In the genomic region with DNA sequence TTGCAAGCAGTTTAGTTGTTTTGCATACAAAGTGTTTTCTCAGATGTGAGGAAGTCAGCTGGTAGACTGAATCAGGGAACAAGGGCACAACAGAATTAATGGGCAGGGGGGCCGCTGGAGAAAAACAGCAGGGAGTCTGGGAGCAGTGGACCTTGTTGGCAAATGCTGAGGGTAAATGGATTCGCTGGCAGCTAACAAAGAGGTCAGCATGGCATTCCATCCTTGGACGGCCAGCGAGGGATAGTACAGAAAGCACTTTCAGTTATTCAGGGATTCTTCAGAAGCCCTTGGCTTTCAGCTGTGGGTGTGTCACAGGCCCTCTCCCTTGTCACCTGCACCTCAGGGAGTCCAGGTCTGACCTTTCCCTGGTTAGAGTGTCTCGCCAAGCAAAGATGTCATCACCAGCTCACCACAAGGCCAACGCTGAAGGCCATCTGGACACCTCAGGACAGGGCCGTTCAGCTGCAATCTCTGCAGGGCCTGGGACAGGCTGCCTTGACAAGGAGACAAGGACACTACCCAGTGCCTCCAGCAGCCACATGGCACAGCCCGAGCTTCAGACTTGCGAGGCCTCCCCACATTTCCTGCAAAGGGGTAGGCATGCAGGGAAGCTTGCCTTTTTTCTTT, we compare ENCODE assay signal across 21 cellular contexts.
DNase-seq lines count a peak whose midpoint lies in the region; ATAC-seq and TF ChIP-seq lines count a peak whose summit lies in the region.
"Had no signal": no experiment of that assay in that cellular context is flagged by ENCODE, and none has a peak within 500 bp of the region (broad histone marks: within the 10 kb centered on the region; RNA-seq: fewer than 3 reads in every experiment).

No MANE protein-coding gene starts in this region.

- H2AK5ac ChIP-seq in H9 (ENCODE audit: insufficient read length, low read length) = no peak overlapping the region

- no peaks in the 10 kb centered on the region for H3K27me3 Mint-ChIP-seq in activated naive CD4-positive, alpha-beta T cell treated with anti-CD3 and anti-CD28 coated beads, Interleukin-2, amount 50 U/mL, for 24 hours
- peaks cover 2% of the 10 kb centered on the region for H3K27me3 Mint-ChIP-seq in H9 (ENCODE audit: low read depth)
- H3K27me3 Mint-ChIP-seq in glutamatergic neuron (ENCODE audit: unreplicated experiment) = peaks cover 1% of the 10 kb centered on the region
- H3K27me3 Mint-ChIP-seq: CD4-positive, alpha-beta memory T cell had no signal

- no peak overlapping the region for H2BK5ac ChIP-seq in H9 (ENCODE audit: insufficient read length, low read length)

- no peak overlapping the region for H4K91ac ChIP-seq in H9 (ENCODE audit: insufficient read length, low read depth, low read length)

- H3K4me1 ChIP-seq in H9 (ENCODE audit: insufficient read depth, low read length) (no peaks in the 10 kb centered on the region), sigmoid colon (peaks cover 0 to 3% (median 0%) of the 10 kb centered on the region in 4 donors)

- H3K18ac ChIP-seq in H9 (ENCODE audit: insufficient read length, low read depth, low read length) = no peak overlapping the region

- H3K4me1 Mint-ChIP-seq in activated naive CD4-positive, alpha-beta T cell treated with anti-CD3 and anti-CD28 coated beads, Interleukin-2, amount 50 U/mL, for 24 hours = peaks cover 23% of the 10 kb centered on the region
- peaks cover 1 to 18% of the 10 kb centered on the region in 2 experiments; a peak in 3 of 4 replicates for H3K4me1 Mint-ChIP-seq in H9
- H3K4me1 Mint-ChIP-seq in glutamatergic neuron (ENCODE audit: low read depth, unreplicated experiment) = peaks cover 12% of the 10 kb centered on the region

- H3K36me3 ChIP-seq in sigmoid colon = no peaks in the 10 kb centered on the region
- H3K36me3 ChIP-seq: BLaER1 treated with 17β-estradiol and CSF1 and Interleukin-3, amounts not matched to agents 10 nM and 100 nM had no signal

- H3K4me3 ChIP-seq in sigmoid colon = no peak overlapping the region
- H3K4me3 ChIP-seq: BLaER1 treated with 17β-estradiol and CSF1 and Interleukin-3, amounts not matched to agents 10 nM and 100 nM; SJCRH30 had no signal

- intact Hi-C loops in sigmoid colon (cut with DNase I) = no loop called here

- H3K14ac ChIP-seq in H9 (ENCODE audit: insufficient read depth, low read length) = 0 out of 2 replicates have a peak overlapping the region, but pooled peaks have one; percentile 56

- no peak overlapping the region for H3K4me3 Mint-ChIP-seq in activated naive CD4-positive, alpha-beta T cell treated with anti-CD3 and anti-CD28 coated beads, Interleukin-2, amount 50 U/mL, for 24 hours
- H3K4me3 Mint-ChIP-seq in H9 (no peak overlapping the region), glutamatergic neuron (ENCODE audit: unreplicated experiment) (no peak overlapping the region)
- H3K4me3 Mint-ChIP-seq: CD4-positive, alpha-beta memory T cell had no signal

- H3K56ac ChIP-seq in H9 (ENCODE audit: insufficient read length, low read depth, low read length) = no peak overlapping the region

- no peaks in the 10 kb centered on the region for H3K79me1 ChIP-seq in H9 (ENCODE audit: insufficient read depth, low read depth, low read length, poor library complexity, severe bottlenecking)

- H3K36me3 Mint-ChIP-seq in activated naive CD4-positive, alpha-beta T cell treated with anti-CD3 and anti-CD28 coated beads, Interleukin-2, amount 50 U/mL, for 24 hours = no peaks in the 10 kb centered on the region
- H3K36me3 Mint-ChIP-seq in H9 (ENCODE audit: insufficient read depth in 1 of 3, low read depth in 3 of 3) = peaks cover 0 to 4% (median 0%) of the 10 kb centered on the region in 3 experiments; a peak in 1 of 7 replicates
- peaks cover 10% of the 10 kb centered on the region for H3K36me3 Mint-ChIP-seq in glutamatergic neuron (ENCODE audit: unreplicated experiment)
- H3K36me3 Mint-ChIP-seq: CD4-positive, alpha-beta memory T cell had no signal

- no peaks in the 10 kb centered on the region for H4K20me1 ChIP-seq in H9 (ENCODE audit: control insufficient read depth, insufficient read depth, insufficient read length)
- H4K20me1 ChIP-seq: BLaER1 treated with 17β-estradiol and CSF1 and Interleukin-3, amounts not matched to agents 10 nM and 100 nM had no signal

- DNase-seq in activated naive CD4-positive, alpha-beta T cell (lab: John Stamatoyannopoulos, UW) = no peak
- DNase-seq in H9 (no peak), glutamatergic neuron (peak; percentile 36), sigmoid colon (peak; percentile 53)
- DNase-seq in stimulated activated CD4-positive, alpha-beta T cell treated with anti-CD3 and anti-CD28 coated beads, Interleukin-4, amount 100 ng/mL, for 1 hour = no peak
- DNase-seq: 8988T; CD4-positive, alpha-beta memory T cell; DMS153; GOT3; Karpas-422; MV-4-11; NCI-H1105 treated with DMSO at 0.1 percent for 48 hours; NCI-H2029 treated with DMSO at 0.1 percent for 48 hours; NCI-H226; NCI-H524; NCI-H82; SJCRH30 had no signal

- H2BK15ac ChIP-seq in H9 (ENCODE audit: low read depth, low read length) = no peak overlapping the region

- H3K9me3 Mint-ChIP-seq in activated naive CD4-positive, alpha-beta T cell treated with anti-CD3 and anti-CD28 coated beads, Interleukin-2, amount 50 U/mL, for 24 hours = no peaks in the 10 kb centered on the region
- peaks cover 0 to 3% of the 10 kb centered on the region in 2 experiments; a peak in 2 of 5 replicates for H3K9me3 Mint-ChIP-seq in H9
- peaks cover 12% of the 10 kb centered on the region for H3K9me3 Mint-ChIP-seq in glutamatergic neuron (ENCODE audit: unreplicated experiment)

- H3K27ac Mint-ChIP-seq in activated naive CD4-positive, alpha-beta T cell treated with anti-CD3 and anti-CD28 coated beads, Interleukin-2, amount 50 U/mL, for 24 hours = peak overlapping the region; percentile 89
- H3K27ac Mint-ChIP-seq in H9 = no peak overlapping the region
- H3K27ac Mint-ChIP-seq in glutamatergic neuron (ENCODE audit: unreplicated experiment) = no peak overlapping the region

- no peak for TF ChIP-seq EP300 in sigmoid colon (IDR thresholded peaks at IDR 0.05)

- H2BK120ac ChIP-seq in H9 (ENCODE audit: low read depth, low read length, poor library complexity, severe bottlenecking) = no peak overlapping the region

- H3T11ph ChIP-seq in H9 (ENCODE audit: low read length) = no peak overlapping the region

- no peak overlapping the region for H3K23ac ChIP-seq in H9 (ENCODE audit: insufficient read length, low read depth, low read length)

- WGBS in H9 (ENCODE audit: extremely low coverage, insufficient read length, low lambda C conversion rate) = no CpG with 5 or more reads among the region's 9 CpGs
- WGBS in sigmoid colon, 2 donors = 91% methylated on average over 9 of the region's 9 CpGs

- H3K4me2 ChIP-seq in H9 (ENCODE audit: insufficient read depth, insufficient read length, low read length) = no peak overlapping the region
- H3K4me2 ChIP-seq: BLaER1 treated with 17β-estradiol and CSF1 and Interleukin-3, amounts not matched to agents 10 nM and 100 nM had no signal

- TF ChIP-seq CTCF in H9 (conservative IDR thresholded peaks at IDR 0.05) (no peak), glutamatergic neuron (IDR thresholded peaks at IDR 0.05; ENCODE audit: partially characterized antibody, unreplicated experiment) (no peak), sigmoid colon (IDR thresholded peaks at IDR 0.05) (no peak)

- ATAC-seq in GM18520 (IDR thresholded peaks at IDR 0.05; ENCODE audit: unreplicated experiment) = no peak
- ATAC-seq: Panc1 had no signal

- no peak overlapping the region for H4K5ac ChIP-seq in H9 (ENCODE audit: insufficient read length, low read depth, low read length)

- no peak for TF ChIP-seq POLR2A in sigmoid colon (IDR thresholded peaks at IDR 0.05)

- peaks cover 6% of the 10 kb centered on the region for H3K9me3 ChIP-seq in H9 (ENCODE audit: control insufficient read depth, low read depth, low read length)
- no peaks in the 10 kb centered on the region for H3K9me3 ChIP-seq in sigmoid colon

- H3K79me2 ChIP-seq in H9 (ENCODE audit: insufficient read depth, low read length) = no peaks in the 10 kb centered on the region

- no peak overlapping the region for H2BK20ac ChIP-seq in H9 (ENCODE audit: low read depth, low read length, poor library complexity, severe bottlenecking)

- H4K8ac ChIP-seq in H9 (replicated peaks; ENCODE audit: insufficient read length, low read depth, low read length) = no peak overlapping the region

- H2BK12ac ChIP-seq in H9 (ENCODE audit: insufficient read length, low read depth, low read length) = no peak overlapping the region

- H2AFZ ChIP-seq in H9 (ENCODE audit: low read length) = no peak overlapping the region

- H3K23me2 ChIP-seq in H9 (ENCODE audit: insufficient read length, low read depth, low read length, poor library complexity, severe bottlenecking) = no peaks in the 10 kb centered on the region

- H3K27me3 ChIP-seq in H9 (ENCODE audit: insufficient read depth, low read length) = no peaks in the 10 kb centered on the region
- H3K27me3 ChIP-seq in sigmoid colon = no peaks in the 10 kb centered on the region
- H3K27me3 ChIP-seq: BLaER1 treated with 17β-estradiol and CSF1 and Interleukin-3, amounts not matched to agents 10 nM and 100 nM; SJCRH30 had no signal

- H3K27ac ChIP-seq in H9 (ENCODE audit: insufficient read length, low read depth, low read length) = no peak overlapping the region
- no peak overlapping the region for H3K27ac ChIP-seq in sigmoid colon
- H3K27ac ChIP-seq: BLaER1 treated with 17β-estradiol and CSF1 and Interleukin-3, amounts not matched to agents 10 nM and 100 nM; SJCRH30 had no signal

- H3K4ac ChIP-seq in H9 (ENCODE audit: low read depth, low read length) = no peak overlapping the region

- H3K9ac ChIP-seq in H9 (ENCODE audit: extremely low read depth, insufficient read length, low read length) = no peak overlapping the region
- H3K9ac ChIP-seq: BLaER1 treated with 17β-estradiol and CSF1 and Interleukin-3, amounts not matched to agents 10 nM and 100 nM had no signal

Comparison
In these comparisons a context has a peak if more than half of its experiments do, and no peak if none do; other contexts are left out.
1. DNase-seq: peak in glutamatergic neuron (single experiment) and sigmoid colon (single experiment); none in activated naive CD4-positive, alpha-beta T cell (0 of 4), H9 (single experiment) and stimulated activated CD4-positive, alpha-beta T cell treated with anti-CD3 and anti-CD28 coated beads, Interleukin-4, amount 100 ng/mL, for 1 hour (single experiment).